In the genomic region with DNA sequence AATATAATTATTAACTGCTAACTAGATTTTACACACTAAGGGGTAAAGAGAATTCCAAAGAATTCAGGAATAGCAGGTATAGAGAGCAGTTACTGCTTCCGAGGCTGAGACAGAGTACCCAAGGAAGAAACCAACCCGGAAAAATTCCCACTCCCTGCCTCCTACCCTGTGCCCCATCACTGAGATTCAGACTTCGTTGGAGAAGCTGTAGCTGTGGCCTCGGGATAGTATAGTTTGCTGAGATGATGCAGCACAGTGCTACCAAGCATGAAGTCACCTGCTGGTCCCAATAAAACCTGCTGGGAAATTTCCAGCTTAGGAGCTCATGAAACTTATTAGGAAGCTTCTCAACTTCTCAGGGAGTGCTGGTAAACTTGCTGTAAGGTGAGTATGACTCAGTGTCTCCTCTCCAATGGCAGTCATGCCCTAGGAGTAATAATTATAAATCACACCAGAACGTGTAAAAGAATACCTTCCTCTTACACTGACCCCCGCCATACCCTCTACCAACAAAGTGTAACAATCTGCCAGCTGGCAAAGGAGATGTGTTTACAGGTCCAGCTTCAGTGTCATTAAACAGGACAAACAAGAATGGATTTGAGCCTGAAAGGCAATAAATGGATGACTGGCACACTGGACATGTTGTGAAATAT, we compare ENCODE assay signal across 22 cellular contexts.
"Had no signal": no experiment of that assay in that cellular context is flagged by ENCODE, and none has a peak within 500 bp of the region (broad histone marks: within the 10 kb centered on the region; RNA-seq: fewer than 3 reads in every experiment).

No MANE protein-coding gene starts in this region.

- FAIRE-seq: astrocyte, bronchial epithelial cell had no signal

- H3K9me3 ChIP-seq: gastrocnemius medialis, prostate gland, right lobe of liver, suprapubic skin, upper lobe of left lung had no signal

- H3K36me3 ChIP-seq: gastrocnemius medialis, prostate gland, right lobe of liver, suprapubic skin, upper lobe of left lung had no signal

- H3K27me3 ChIP-seq: gastrocnemius medialis, right lobe of liver, suprapubic skin, upper lobe of left lung had no signal

- DNase-seq: activated CD4-positive, alpha-beta T cell treated with anti-CD3 and anti-CD28 coated beads, Interleukin-2, amount 50 U/mL, for 48 hours; activated naive CD4-positive, alpha-beta T cell treated with anti-CD3 and anti-CD28 coated beads, Interleukin-2, amount 50 U/mL, for 16 hours; activated T-cell treated with anti-CD3 and anti-CD28 coated beads, Interleukin-2, amount 50 U/mL, for 1 hour; effector memory CD8-positive, alpha-beta T cell; gastrocnemius medialis; islet precursor cell; left ventricle myocardium superior; mesenchymal stem cell; nephron progenitor cell; stimulated activated CD4-positive, alpha-beta T cell treated with anti-CD3 and anti-CD28 coated beads, Interleukin-4, amount 100 ng/mL, for 4 hours; stimulated activated CD8-positive, alpha-beta memory T cell treated with anti-CD3 and anti-CD28 coated beads, Interleukin-4, amount 100 ng/mL, for 48 hours; stimulated activated naive CD8-positive, alpha-beta T cell treated with anti-CD3 and anti-CD28 coated beads, Interleukin-15, Interleukin-2, amounts not matched to agents 100 U/mL and 50 U/mL, for 24 hours; upper lobe of left lung had no signal

- ATAC-seq: effector memory CD8-positive, alpha-beta T cell; gastrocnemius medialis; left ventricle myocardium superior; right lobe of liver; stimulated activated naive CD8-positive, alpha-beta T cell treated with anti-CD3 and anti-CD28 coated beads, Interleukin-15, Interleukin-2, amounts not matched to agents 100 U/mL and 50 U/mL, for 24 hours had no signal

- H3K4me3 ChIP-seq: gastrocnemius medialis, prostate gland, right lobe of liver, smooth muscle cell, suprapubic skin, upper lobe of left lung had no signal

- H3K27ac Mint-ChIP-seq: dendritic cell treated with granulocyte-macrophage colony-stimulating factor and Interleukin-4, amounts not matched to agents 40 ng/mL and 50 ng/mL, for 4 days; effector memory CD8-positive, alpha-beta T cell; T-helper 2 cell treated with Interferon-gamma antibody and Interleukin-4, amounts not matched to agents 5 μg/mL and 100 μg/mL, for 36 hours had no signal

- H3K27ac ChIP-seq: epithelial cell of prostate, gastrocnemius medialis, prostate gland, right lobe of liver, suprapubic skin, upper lobe of left lung had no signal

- H3K4me1 ChIP-seq: gastrocnemius medialis, prostate gland, right lobe of liver, suprapubic skin, upper lobe of left lung had no signal

- H3K27me3 Mint-ChIP-seq: dendritic cell treated with granulocyte-macrophage colony-stimulating factor and Interleukin-4, amounts not matched to agents 40 ng/mL and 50 ng/mL, for 4 days; effector memory CD8-positive, alpha-beta T cell had no signal

- H3K9me3 Mint-ChIP-seq: nephron progenitor cell had no signal

- H3K4me2 ChIP-seq: smooth muscle cell had no signal

- H3K4me3 Mint-ChIP-seq: dendritic cell treated with granulocyte-macrophage colony-stimulating factor and Interleukin-4, amounts not matched to agents 40 ng/mL and 50 ng/mL, for 4 days; effector memory CD8-positive, alpha-beta T cell; T-helper 2 cell treated with Interferon-gamma antibody and Interleukin-4, amounts not matched to agents 5 μg/mL and 100 μg/mL, for 36 hours had no signal
